ENCODE assay signal across 1 cellular context in the genomic region with DNA sequence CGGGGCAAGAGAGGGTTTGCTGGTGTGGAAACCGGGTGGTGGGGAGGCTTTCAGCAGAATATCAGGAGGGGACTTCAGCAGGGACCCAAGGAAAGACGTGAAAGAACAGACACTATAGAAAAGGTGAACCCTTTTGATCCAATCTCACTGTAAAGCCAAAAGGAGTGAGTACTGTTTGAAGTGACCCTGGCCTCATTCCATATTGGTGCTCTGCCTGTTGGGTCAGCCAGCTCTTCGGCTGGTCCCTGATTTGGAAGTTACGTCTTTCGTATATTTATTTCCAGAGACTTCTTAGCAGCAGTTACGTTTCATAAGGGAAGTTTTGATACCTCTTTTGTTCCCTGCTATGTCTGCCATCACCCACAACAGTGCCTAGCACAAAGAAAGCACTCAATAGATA.
TF ChIP-seq lines count a peak whose summit lies in the region.

No MANE protein-coding gene starts in this region.

TF ChIP-seq in WTC11, 78 proteins besides CTCF, POLR2A, EP300 and RAD21 (continued from another document):
- TF ChIP-seq, protein P1, sequence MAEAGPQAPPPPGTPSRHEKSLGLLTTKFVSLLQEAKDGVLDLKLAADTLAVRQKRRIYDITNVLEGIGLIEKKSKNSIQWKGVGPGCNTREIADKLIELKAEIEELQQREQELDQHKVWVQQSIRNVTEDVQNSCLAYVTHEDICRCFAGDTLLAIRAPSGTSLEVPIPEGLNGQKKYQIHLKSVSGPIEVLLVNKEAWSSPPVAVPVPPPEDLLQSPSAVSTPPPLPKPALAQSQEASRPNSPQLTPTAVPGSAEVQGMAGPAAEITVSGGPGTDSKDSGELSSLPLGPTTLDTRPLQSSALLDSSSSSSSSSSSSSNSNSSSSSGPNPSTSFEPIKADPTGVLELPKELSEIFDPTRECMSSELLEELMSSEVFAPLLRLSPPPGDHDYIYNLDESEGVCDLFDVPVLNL (CRISPR knock-in tag; IDR thresholded peaks at IDR 0.05; ENCODE audit: borderline replicate concordance, low read depth) = no peak
- no peak for TF ChIP-seq HMGA2 (CRISPR knock-in tag; IDR thresholded peaks at IDR 0.05)
- no peak for TF ChIP-seq RELA (CRISPR knock-in tag; IDR thresholded peaks at IDR 0.05; ENCODE audit: borderline replicate concordance)
- TF ChIP-seq ZNF121 (CRISPR knock-in tag; IDR thresholded peaks at IDR 0.05) = no peak
- TF ChIP-seq, protein P2, sequence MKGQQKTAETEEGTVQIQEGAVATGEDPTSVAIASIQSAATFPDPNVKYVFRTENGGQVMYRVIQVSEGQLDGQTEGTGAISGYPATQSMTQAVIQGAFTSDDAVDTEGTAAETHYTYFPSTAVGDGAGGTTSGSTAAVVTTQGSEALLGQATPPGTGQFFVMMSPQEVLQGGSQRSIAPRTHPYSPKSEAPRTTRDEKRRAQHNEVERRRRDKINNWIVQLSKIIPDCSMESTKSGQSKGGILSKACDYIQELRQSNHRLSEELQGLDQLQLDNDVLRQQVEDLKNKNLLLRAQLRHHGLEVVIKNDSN (CRISPR knock-in tag; IDR thresholded peaks at IDR 0.05) = no peak
